ENCODE assay signal across 9 cellular contexts in genomic region chr1:161542091-161542559, GRCh38. TPM values are rescaled to one million over a fixed set of nuclear protein-coding genes. Genes with fewer than 3 reads are reported as not detected.
DNase-seq lines count a peak whose midpoint lies in the region; ATAC-seq, FAIRE-seq and TF ChIP-seq lines count a peak whose summit lies in the region.
"Not testable (repeated sequence)": the region's sequence is repeated elsewhere in the genome, so short reads cannot be mapped to it uniquely, and the experiment has no call there.
"Had no signal": no experiment of that assay in that cellular context is flagged by ENCODE, and none has a peak within 500 bp of the region (broad histone marks: within the 10 kb centered on the region; RNA-seq: fewer than 3 reads in every experiment).

No MANE protein-coding gene starts in this region.

- H3K4me2 ChIP-seq in OCI-LY3 (ENCODE audit: low read length): peak overlapping the region; percentile 36

- H3K27me3 ChIP-seq in OCI-LY3 (ENCODE audit: low read depth, low read length): peaks cover 14% of the 10 kb centered on the region; the same call in 1 of the 2 replicates

- not testable (repeated sequence) for H3K27me3 Mint-ChIP-seq in activated CD8-positive, alpha-beta T cell treated with anti-CD3 and anti-CD28 coated beads for 36 hours; activated naive CD8-positive, alpha-beta T cell treated with anti-CD3 and anti-CD28 coated beads, Interleukin-2, amount 50 U/mL, for 24 hours

- peaks cover 57% of the 10 kb centered on the region for H3K4me1 Mint-ChIP-seq in activated CD8-positive, alpha-beta T cell treated with anti-CD3 and anti-CD28 coated beads for 36 hours (ENCODE audit: low read depth)
- peaks cover 56% of the 10 kb centered on the region for H3K4me1 Mint-ChIP-seq in activated naive CD8-positive, alpha-beta T cell treated with anti-CD3 and anti-CD28 coated beads, Interleukin-2, amount 50 U/mL, for 24 hours

- DNase-seq in GM10266 (ENCODE audit: extremely low spot score) (peak; percentile 43), GM19239 (ENCODE audit: insufficient read length, low spot score) (peak; percentile 15)
- peak; percentile 82 for DNase-seq in activated CD8-positive, alpha-beta T cell treated with anti-CD3 and anti-CD28 coated beads for 36 hours
- peak; percentile 42 for DNase-seq in activated naive CD8-positive, alpha-beta T cell treated with anti-CD3 and anti-CD28 coated beads, Interleukin-2, amount 50 U/mL, for 24 hours
- peak; percentile 65 for DNase-seq in stimulated activated CD4-positive, alpha-beta T cell treated with anti-CD3 and anti-CD28 coated beads, Interleukin-4, amount 100 ng/mL, for 24 hours

- not testable (repeated sequence) for H3K36me3 Mint-ChIP-seq in activated CD8-positive, alpha-beta T cell treated with anti-CD3 and anti-CD28 coated beads for 36 hours (ENCODE audit: low read depth); activated naive CD8-positive, alpha-beta T cell treated with anti-CD3 and anti-CD28 coated beads, Interleukin-2, amount 50 U/mL, for 24 hours (ENCODE audit: low read depth)

- H3K4me3 Mint-ChIP-seq in activated CD8-positive, alpha-beta T cell treated with anti-CD3 and anti-CD28 coated beads for 36 hours: peak overlapping the region; percentile 32
- H3K4me3 Mint-ChIP-seq in activated naive CD8-positive, alpha-beta T cell treated with anti-CD3 and anti-CD28 coated beads, Interleukin-2, amount 50 U/mL, for 24 hours: peak overlapping the region; percentile 23

- intact Hi-C loops in activated CD8-positive, alpha-beta T cell treated with anti-CD3 and anti-CD28 coated beads for 36 hours (cut with micrococcal nuclease): not testable (repeated sequence)

- not testable (repeated sequence) for H3K36me3 ChIP-seq in OCI-LY3 (replicated peaks; ENCODE audit: low read depth, low read length)

- not testable (repeated sequence) for TF ChIP-seq CTCF in GM10266 (IDR thresholded peaks at IDR 0.05; ENCODE audit: control insufficient read depth, insufficient read depth, low read depth, missing control alignments); OCI-LY3 (IDR thresholded peaks at IDR 0.05; ENCODE audit: low read depth, low read length); activated CD8-positive, alpha-beta T cell treated with anti-CD3 and anti-CD28 coated beads for 36 hours (IDR thresholded peaks at IDR 0.05)

- H3K9me3 Mint-ChIP-seq in activated CD8-positive, alpha-beta T cell treated with anti-CD3 and anti-CD28 coated beads for 36 hours; activated naive CD8-positive, alpha-beta T cell treated with anti-CD3 and anti-CD28 coated beads, Interleukin-2, amount 50 U/mL, for 24 hours: not testable (repeated sequence)

- H3K9me3 ChIP-seq in OCI-LY3 (ENCODE audit: insufficient read depth, low read length): not testable (repeated sequence)

- peak overlapping the region; percentile 74 for H3K27ac Mint-ChIP-seq in activated CD8-positive, alpha-beta T cell treated with anti-CD3 and anti-CD28 coated beads for 36 hours
- H3K27ac Mint-ChIP-seq in activated naive CD8-positive, alpha-beta T cell treated with anti-CD3 and anti-CD28 coated beads, Interleukin-2, amount 50 U/mL, for 24 hours: peak overlapping the region; percentile 76

- FAIRE-seq in GM19239 (lab: Jason Lieb, UNC): peak; percentile 93

- H4K20me1 ChIP-seq in OCI-LY3 (ENCODE audit: insufficient read depth, low read length): not testable (repeated sequence)

- H3K4me3 ChIP-seq in OCI-LY3 (ENCODE audit: low read length): not testable (repeated sequence)

- CTCF ChIA-PET in activated CD8-positive, alpha-beta T cell treated with anti-CD3 and anti-CD28 coated beads for 36 hours (lab: Charles Lee): interaction anchor here (0.8 kb wide), 1 partner anchor 10 kb away, joined by 4 read pairs; no protein-coding TSS in a partner anchor

- ATAC-seq in GM21737 (IDR thresholded peaks at IDR 0.05; ENCODE audit: unreplicated experiment) (peak; percentile 53), HG03135 (IDR thresholded peaks at IDR 0.05; ENCODE audit: unreplicated experiment) (peak; percentile 51)
- peak; percentile 61 for ATAC-seq in activated CD8-positive, alpha-beta T cell treated with anti-CD3 and anti-CD28 coated beads for 36 hours
- ATAC-seq in activated naive CD8-positive, alpha-beta T cell treated with anti-CD3 and anti-CD28 coated beads, Interleukin-2, amount 50 U/mL, for 24 hours: peak; percentile 66

- not testable (repeated sequence) for H3K9ac ChIP-seq in OCI-LY3 (ENCODE audit: low read length)

- H3K4me1 ChIP-seq in OCI-LY3 (ENCODE audit: low read length): not testable (repeated sequence)

- POLR2A ChIA-PET in activated CD8-positive, alpha-beta T cell treated with anti-CD3 and anti-CD28 coated beads for 36 hours (lab: Charles Lee): not testable (repeated sequence)

- not testable (repeated sequence) for H2AFZ ChIP-seq in OCI-LY3 (ENCODE audit: low read depth, low read length)

- H3K79me2 ChIP-seq in OCI-LY3 (ENCODE audit: low read length): not testable (repeated sequence)

- H3K27ac ChIP-seq in OCI-LY3 (ENCODE audit: low read length): not testable (repeated sequence)

RNA-seq across cellular contexts. Expression of gene FCGR3A, which starts 7.5 kb away (rescaled TPM):
- total RNA-seq in activated CD8-positive, alpha-beta T cell treated with anti-CD3 and anti-CD28 coated beads for 36 hours: under 1 TPM; 0.27 to 0.36 TPM
- total RNA-seq: mammary epithelial cell had no signal

RNA-seq across cellular contexts. Expression of gene HSPA6, which starts 17.8 kb away (rescaled TPM):
- under 1 TPM; 0.36 to 0.45 TPM for total RNA-seq in activated CD8-positive, alpha-beta T cell treated with anti-CD3 and anti-CD28 coated beads for 36 hours

RNA-seq across cellular contexts. Expression of gene FCGR2A, which starts 36.9 kb away (rescaled TPM):
- not detected for total RNA-seq in activated CD8-positive, alpha-beta T cell treated with anti-CD3 and anti-CD28 coated beads for 36 hours
- total RNA-seq: mammary epithelial cell had no signal

Comparison
In these comparisons a context has a peak if more than half of its experiments do, and no peak if none do; other contexts are left out.
1. DNase-seq: peak in every context shown above with its lines; median percentile 82 in activated CD8-positive, alpha-beta T cell treated with anti-CD3 and anti-CD28 coated beads for 36 hours; 65 in stimulated activated CD4-positive, alpha-beta T cell treated with anti-CD3 and anti-CD28 coated beads, Interleukin-4, amount 100 ng/mL, for 24 hours; 43 in GM10266; 42 in activated naive CD8-positive, alpha-beta T cell treated with anti-CD3 and anti-CD28 coated beads, Interleukin-2, amount 50 U/mL, for 24 hours; 15 in GM19239.